ENCODE assay signal across 20 cellular contexts in genomic region chr11:70255717-70256116, GRCh38. TPM values are rescaled to one million over a fixed set of nuclear protein-coding genes. Genes with fewer than 3 reads are reported as not detected.
A peak's percentile ranks its signal among the peaks of the same experiment; 100 is the strongest.
DNase-seq lines count a peak whose midpoint lies in the region; ATAC-seq and TF ChIP-seq lines count a peak whose summit lies in the region.
"Had no signal": no experiment of that assay in that cellular context is flagged by ENCODE, and none has a peak within 500 bp of the region (broad histone marks: within the 10 kb centered on the region; RNA-seq: fewer than 3 reads in every experiment).

No MANE protein-coding gene starts in this region.

- WGBS in right lobe of liver (ENCODE audit: insufficient coverage, low coverage, low lambda C conversion rate, missing lambda C conversion rate): 77% methylated on average over 5 of the region's 5 CpGs

- H3K27ac ChIP-seq in foreskin keratinocyte: no peak overlapping the region
- H3K27ac ChIP-seq in right lobe of liver: no peak overlapping the region
- H3K27ac ChIP-seq: BLaER1 treated with 17β-estradiol and CSF1 and Interleukin-3, amounts not matched to agents 10 nM and 100 nM; RWPE1; SJCRH30 had no signal

- no peak for ATAC-seq in foreskin keratinocyte
- ATAC-seq in right lobe of liver: no peak
- ATAC-seq: PC-3 had no signal

- intact Hi-C loops in right lobe of liver (cut with DNase I): no loop called here

- H3K4me1 ChIP-seq in foreskin keratinocyte (peaks cover 2% of the 10 kb centered on the region), right lobe of liver (no peaks in the 10 kb centered on the region)
- H3K4me1 ChIP-seq: SJCRH30 had no signal

- TF ChIP-seq POLR2A in right lobe of liver (IDR thresholded peaks at IDR 0.05): no peak

- no peaks in the 10 kb centered on the region for H3K36me3 ChIP-seq in right lobe of liver
- H3K36me3 ChIP-seq: BLaER1 treated with 17β-estradiol and CSF1 and Interleukin-3, amounts not matched to agents 10 nM and 100 nM; MG63; SJCRH30 had no signal

- no peaks in the 10 kb centered on the region for H3K9me3 ChIP-seq in right lobe of liver
- H3K9me3 ChIP-seq: BLaER1 treated with 17β-estradiol and CSF1 and Interleukin-3, amounts not matched to agents 10 nM and 100 nM; MG63; SJCRH30 had no signal

- H3K27me3 ChIP-seq in foreskin keratinocyte (peaks cover 20% of the 10 kb centered on the region), right lobe of liver (no peaks in the 10 kb centered on the region)
- H3K27me3 ChIP-seq: BLaER1 treated with 17β-estradiol and CSF1 and Interleukin-3, amounts not matched to agents 10 nM and 100 nM; MG63; SJCRH30 had no signal

- H3K4me3 ChIP-seq in right lobe of liver: no peak overlapping the region
- H3K4me3 ChIP-seq: BLaER1 treated with 17β-estradiol and CSF1 and Interleukin-3, amounts not matched to agents 10 nM and 100 nM; MG63; SJCRH30 had no signal

- DNase-seq in DMS79 treated with DMSO at 0.1 percent for 48 hours (lab: John Stamatoyannopoulos, UW) (peak; percentile 3), DMS79 (lab: John Stamatoyannopoulos, UW) (no peak), Ammon's horn (ENCODE audit: low spot score) (peak; percentile 25), NCI-H2171 treated with DMSO at 0.1 percent for 48 hours (lab: John Stamatoyannopoulos, UW) (peak; percentile 47), foreskin keratinocyte (peak; percentile 19 to 51), amniotic stem cell (lab: John Stamatoyannopoulos, UW) (no peak), right lobe of liver (no peak), putamen (ENCODE audit: low spot score) (no peak)
- DNase-seq: 8988T; CD8-positive, alpha-beta memory T cell; EL; H9; MG63; NCI-H1092; NCI-H1930; NCI-H524 treated with DMSO at 0.1 percent for 48 hours; PC-3; SJCRH30 had no signal

- no peak for TF ChIP-seq CTCF in foreskin keratinocyte (conservative IDR thresholded peaks at IDR 0.05)
- TF ChIP-seq CTCF in right lobe of liver (IDR thresholded peaks at IDR 0.05): no peak

RNA-seq across cellular contexts. Expression of gene PPFIA1, which starts 14.8 kb away (rescaled TPM):
- total RNA-seq in foreskin keratinocyte (30.0 and 32.2 TPM in 2 replicates), right lobe of liver (10 to 100 TPM; 21.1 to 27.0 (median 22.7) TPM)
- 11.9 and 14.3 TPM in 2 replicates for polyA plus RNA-seq in foreskin keratinocyte

RNA-seq across cellular contexts. Expression of gene FADD, which starts 52.6 kb away (rescaled TPM):
- total RNA-seq in foreskin keratinocyte (46.6 and 48.7 TPM in 2 replicates), right lobe of liver (10 to 100 TPM in 3 of 6 experiments, 1 to 10 TPM in 3; 8.8 to 17.5 (median 10.6) TPM)
- polyA plus RNA-seq in foreskin keratinocyte: 47.7 and 52.2 TPM in 2 replicates

Comparison
In these comparisons a context has a peak if more than half of its experiments do, and no peak if none do; other contexts are left out.
1. DNase-seq: peak in DMS79 treated with DMSO at 0.1 percent for 48 hours (single experiment), Ammon's horn (single experiment), NCI-H2171 treated with DMSO at 0.1 percent for 48 hours (single experiment) and foreskin keratinocyte (2 of 2); none in DMS79 (single experiment), amniotic stem cell (single experiment), right lobe of liver (0 of 3) and putamen (single experiment).